8 cellular contexts compared by ENCODE assay signal in genomic region chr1:206706298-206706791, GRCh38. TPM values are rescaled to one million over a fixed set of nuclear protein-coding genes. Genes with fewer than 3 reads are reported as not detected.
DNase-seq lines count a peak whose midpoint lies in the region; ATAC-seq and TF ChIP-seq lines count a peak whose summit lies in the region.

No MANE protein-coding gene starts in this region.

- CTCF ChIA-PET in activated CD4-positive, alpha-beta T cell treated with anti-CD3 and anti-CD28 coated beads, Interleukin-2, amount 10 ng/mL, durations not matched to agents 7 days and 5 days (lab: Charles Lee) = interaction anchor here (0.6 to 2.6 kb wide), 9 partner anchors 9 to 205 kb away, joined by 3 to 11 read pairs (median 5); no protein-coding TSS in a partner anchor
- CTCF ChIA-PET in GM10248 (lab: Yijun Ruan, JAX) = interaction anchor here (0.9 to 8.4 kb wide), 12 partner anchors 13 to 276 kb away, joined by 3 to 88 read pairs (median 6); no protein-coding TSS in a partner anchor

- no peaks in the 10 kb centered on the region for H3K27me3 Mint-ChIP-seq in activated CD4-positive, alpha-beta T cell treated with anti-CD3 and anti-CD28 coated beads, Interleukin-2, amount 10 ng/mL, durations not matched to agents 7 days and 5 days
- no peaks in the 10 kb centered on the region for H3K27me3 Mint-ChIP-seq in activated T-cell treated with anti-CD3 and anti-CD28 coated beads, Interleukin-2, amount 50 U/mL, for 4 hours (ENCODE audit: low read depth)
- H3K27me3 Mint-ChIP-seq in type B pancreatic cell = no peaks in the 10 kb centered on the region

- no peak overlapping the region for H3K4me3 Mint-ChIP-seq in activated CD4-positive, alpha-beta T cell treated with anti-CD3 and anti-CD28 coated beads, Interleukin-2, amount 10 ng/mL, durations not matched to agents 7 days and 5 days
- peak overlapping the region; percentile 39 for H3K4me3 Mint-ChIP-seq in activated T-cell treated with anti-CD3 and anti-CD28 coated beads, Interleukin-2, amount 50 U/mL, for 4 hours
- H3K4me3 Mint-ChIP-seq in stimulated activated effector memory CD8-positive, alpha-beta T cell treated with anti-CD3 and anti-CD28 coated beads, Interleukin-12 subunit alpha, Interleukin-12 subunit beta, amount 100 ng/mL, for 72 hours = peak overlapping the region; percentile 30
- H3K4me3 Mint-ChIP-seq in type B pancreatic cell = no peak overlapping the region

- POLR2A ChIA-PET in activated CD4-positive, alpha-beta T cell treated with anti-CD3 and anti-CD28 coated beads, Interleukin-2, amount 10 ng/mL, durations not matched to agents 7 days and 5 days (lab: Charles Lee) = no interaction called here
- POLR2A ChIA-PET in GM10248 (lab: Yijun Ruan, JAX) = no interaction called here

- H3K9me3 Mint-ChIP-seq in activated CD4-positive, alpha-beta T cell treated with anti-CD3 and anti-CD28 coated beads, Interleukin-2, amount 10 ng/mL, durations not matched to agents 7 days and 5 days = no peaks in the 10 kb centered on the region
- H3K9me3 Mint-ChIP-seq in activated T-cell treated with anti-CD3 and anti-CD28 coated beads, Interleukin-2, amount 50 U/mL, for 4 hours = no peaks in the 10 kb centered on the region
- no peaks in the 10 kb centered on the region for H3K9me3 Mint-ChIP-seq in stimulated activated effector memory CD8-positive, alpha-beta T cell treated with anti-CD3 and anti-CD28 coated beads, Interleukin-12 subunit alpha, Interleukin-12 subunit beta, amount 100 ng/mL, for 72 hours
- H3K9me3 Mint-ChIP-seq in type B pancreatic cell = no peaks in the 10 kb centered on the region

- peak; percentile 60 to 63 for DNase-seq in activated CD4-positive, alpha-beta T cell treated with anti-CD3 and anti-CD28 coated beads for 4 hours
- DNase-seq in activated CD4-positive, alpha-beta T cell treated with anti-CD3 and anti-CD28 coated beads, Interleukin-2, amount 10 ng/mL, durations not matched to agents 7 days and 5 days = no peak
- DNase-seq in activated T-cell treated with anti-CD3 and anti-CD28 coated beads, Interleukin-2, amount 50 U/mL, for 4 hours = peak; percentile 58
- peak; percentile 86 for DNase-seq in iris pigment epithelial cell (ENCODE audit: low read depth)
- DNase-seq in stimulated activated effector memory CD8-positive, alpha-beta T cell treated with anti-CD3 and anti-CD28 coated beads, Interleukin-12 subunit alpha, Interleukin-12 subunit beta, amount 100 ng/mL, for 72 hours (ENCODE audit: low spot score in 2 of 2) = peak in 1 of 2 donors; percentile 39
- DNase-seq in GM10248 (ENCODE audit: extremely low spot score) = no peak
- DNase-seq in type B pancreatic cell (ENCODE audit: extremely low spot score, unreplicated experiment) = no peak
- no peak for DNase-seq in putamen (ENCODE audit: low spot score)

- no peak overlapping the region for H3K27ac Mint-ChIP-seq in activated CD4-positive, alpha-beta T cell treated with anti-CD3 and anti-CD28 coated beads, Interleukin-2, amount 10 ng/mL, durations not matched to agents 7 days and 5 days
- H3K27ac Mint-ChIP-seq in stimulated activated effector memory CD8-positive, alpha-beta T cell treated with anti-CD3 and anti-CD28 coated beads, Interleukin-12 subunit alpha, Interleukin-12 subunit beta, amount 100 ng/mL, for 72 hours = peak overlapping the region; percentile 2
- H3K27ac Mint-ChIP-seq in type B pancreatic cell = no peak overlapping the region

- peak; percentile 53 to 73 for ATAC-seq in activated T-cell treated with anti-CD3 and anti-CD28 coated beads, Interleukin-2, amount 50 U/mL, for 4 hours
- ATAC-seq in stimulated activated effector memory CD8-positive, alpha-beta T cell treated with anti-CD3 and anti-CD28 coated beads, Interleukin-12 subunit alpha, Interleukin-12 subunit beta, amount 100 ng/mL, for 72 hours = peak; percentile 86

- H3K36me3 Mint-ChIP-seq in activated CD4-positive, alpha-beta T cell treated with anti-CD3 and anti-CD28 coated beads, Interleukin-2, amount 10 ng/mL, durations not matched to agents 7 days and 5 days (ENCODE audit: low read depth) = peaks cover 3% of the 10 kb centered on the region
- H3K36me3 Mint-ChIP-seq in activated T-cell treated with anti-CD3 and anti-CD28 coated beads, Interleukin-2, amount 50 U/mL, for 4 hours (ENCODE audit: insufficient read depth) = peaks cover 9% of the 10 kb centered on the region
- peaks cover 10% of the 10 kb centered on the region for H3K36me3 Mint-ChIP-seq in stimulated activated effector memory CD8-positive, alpha-beta T cell treated with anti-CD3 and anti-CD28 coated beads, Interleukin-12 subunit alpha, Interleukin-12 subunit beta, amount 100 ng/mL, for 72 hours
- H3K36me3 Mint-ChIP-seq in type B pancreatic cell = no peaks in the 10 kb centered on the region

- TF ChIP-seq CTCF in GM10248 (IDR thresholded peaks at IDR 0.05; ENCODE audit: control extremely low read depth, extremely low read depth, low read depth, missing control alignments) = no peak
- no peak for TF ChIP-seq CTCF in type B pancreatic cell (conservative IDR thresholded peaks at IDR 0.05)

- peaks cover 79% of the 10 kb centered on the region for H3K4me1 Mint-ChIP-seq in activated CD4-positive, alpha-beta T cell treated with anti-CD3 and anti-CD28 coated beads, Interleukin-2, amount 10 ng/mL, durations not matched to agents 7 days and 5 days
- peaks cover 90% of the 10 kb centered on the region for H3K4me1 Mint-ChIP-seq in activated T-cell treated with anti-CD3 and anti-CD28 coated beads, Interleukin-2, amount 50 U/mL, for 4 hours (ENCODE audit: low read depth)
- H3K4me1 Mint-ChIP-seq in stimulated activated effector memory CD8-positive, alpha-beta T cell treated with anti-CD3 and anti-CD28 coated beads, Interleukin-12 subunit alpha, Interleukin-12 subunit beta, amount 100 ng/mL, for 72 hours = peaks cover 91% of the 10 kb centered on the region
- H3K4me1 Mint-ChIP-seq in type B pancreatic cell (ENCODE audit: unreplicated experiment) = peaks cover 62% of the 10 kb centered on the region

RNA-seq across cellular contexts. Expression of gene MAPKAPK2, which starts 21.6 kb away (rescaled TPM):
- 10 to 100 TPM; 55.5 to 57.4 TPM for total RNA-seq in activated CD4-positive, alpha-beta T cell treated with anti-CD3 and anti-CD28 coated beads, Interleukin-2, amount 10 ng/mL, durations not matched to agents 7 days and 5 days
- total RNA-seq in activated T-cell treated with anti-CD3 and anti-CD28 coated beads, Interleukin-2, amount 50 U/mL, for 4 hours = 100 to 1,000 TPM in 2 of 3 donors, 10 to 100 TPM in 1; 98.2 to 136 (median 135) TPM
- total RNA-seq in type B pancreatic cell (ENCODE audit: low replicate concordance) = 62.3 and 63.1 TPM in 2 replicates

Comparison
In these comparisons a context has a peak if more than half of its experiments do, and no peak if none do; other contexts are left out.
1. DNase-seq: peak in activated CD4-positive, alpha-beta T cell treated with anti-CD3 and anti-CD28 coated beads for 4 hours (2 of 2), activated T-cell treated with anti-CD3 and anti-CD28 coated beads, Interleukin-2, amount 50 U/mL, for 4 hours (single experiment) and iris pigment epithelial cell (single experiment); none in activated CD4-positive, alpha-beta T cell treated with anti-CD3 and anti-CD28 coated beads, Interleukin-2, amount 10 ng/mL, durations not matched to agents 7 days and 5 days (single experiment), GM10248 (single experiment), type B pancreatic cell (single experiment) and putamen (single experiment).
2. H3K4me3 Mint-ChIP-seq: peak in activated T-cell treated with anti-CD3 and anti-CD28 coated beads, Interleukin-2, amount 50 U/mL, for 4 hours (single experiment) and stimulated activated effector memory CD8-positive, alpha-beta T cell treated with anti-CD3 and anti-CD28 coated beads, Interleukin-12 subunit alpha, Interleukin-12 subunit beta, amount 100 ng/mL, for 72 hours (single experiment); none in activated CD4-positive, alpha-beta T cell treated with anti-CD3 and anti-CD28 coated beads, Interleukin-2, amount 10 ng/mL, durations not matched to agents 7 days and 5 days (single experiment) and type B pancreatic cell (single experiment).